Comparison of ENCODE assay signal across 8 cellular contexts in genomic region chr4:119470737-119471063, GRCh38.
DNase-seq lines count a peak whose midpoint lies in the region; ATAC-seq, FAIRE-seq and TF ChIP-seq lines count a peak whose summit lies in the region.
"Not testable (repeated sequence)": the region's sequence is repeated elsewhere in the genome, so short reads cannot be mapped to it uniquely, and the experiment has no call there.

No MANE protein-coding gene starts in this region.

- not testable (repeated sequence) for TF ChIP-seq EP300 in GM12878 (IDR thresholded peaks at IDR 0.05; ENCODE audit: borderline replicate concordance in 1 of 2, control insufficient read depth in 1 of 2, low read depth in 2 of 2, low read length in 2 of 2)

- not testable (repeated sequence) for H3K9me3 ChIP-seq in GM12878 (replicated peaks; ENCODE audit: control insufficient read depth, insufficient read depth, low read length)

- RAD21 ChIA-PET in GM12878 (lab: Charles Lee; ENCODE audit: unreplicated experiment): not testable (repeated sequence)

- not testable (repeated sequence) for H4K20me1 ChIP-seq in GM12878 (ENCODE audit: control insufficient read depth, insufficient read depth)

- H3K4me3 ChIP-seq in GM12878: not testable (repeated sequence)

- SMC1A ChIA-PET in GM12878 (lab: Charles Lee; ENCODE audit: uncharacterized antibody, unreplicated experiment): not testable (repeated sequence)

- POLR2A ChIA-PET in GM12878 (lab: Charles Lee): not testable (repeated sequence)

- in situ Hi-C loops in GM12878 (cut with MboI): not testable (repeated sequence)

- not testable (repeated sequence) for H3K27me3 ChIP-seq in GM12878 (replicated peaks in 1 of 2; ENCODE audit: control insufficient read depth in 2 of 2, insufficient read depth in 2 of 2, low read length in 1 of 2)

- CTCF ChIA-PET in GM12878 (lab: Yijun Ruan, JAX): not testable (repeated sequence)

- H3K4me2 ChIP-seq in GM12878 (ENCODE audit: control insufficient read depth, insufficient read depth): 0 out of 2 replicates have a peak overlapping the region, but pooled peaks have one; percentile 48

- H2AFZ ChIP-seq in GM12878 (ENCODE audit: control insufficient read depth, low read depth, low read length): not testable (repeated sequence)

- not testable (repeated sequence) for H3K9ac ChIP-seq in GM12878 (ENCODE audit: control insufficient read depth, insufficient read depth, low read length)

- peak overlapping the region; percentile 48; the same call in 1 of the 2 replicates for H3K27ac ChIP-seq in GM12878 (ENCODE audit: control insufficient read depth, insufficient read depth)

- TF ChIP-seq RAD21 in GM12878 (IDR thresholded peaks at IDR 0.05; ENCODE audit: insufficient read depth, low read depth, low read length): not testable (repeated sequence)

- not testable (repeated sequence) for H3K36me3 ChIP-seq in GM12878 (ENCODE audit: control insufficient read depth in 2 of 2, insufficient read depth in 2 of 2, low read length in 1 of 2)

- not testable (repeated sequence) for DNase-seq in GM12878 (ENCODE audit: low read depth, low spot score)

- intact Hi-C loops in GM12878 (cut with micrococcal nuclease; ENCODE audit: unreplicated experiment): not testable (repeated sequence)

- FAIRE-seq in GM12878 (lab: Jason Lieb, UNC): not testable (repeated sequence)

- TF ChIP-seq POLR2A in GM12878 (IDR thresholded peaks at IDR 0.05; ENCODE audit: low read depth, low read length): not testable (repeated sequence)

- ATAC-seq in GM18517 (IDR thresholded peaks at IDR 0.05; ENCODE audit: unreplicated experiment) (peak; percentile 43), GM19324 (IDR thresholded peaks at IDR 0.05; ENCODE audit: low FRiP score, unreplicated experiment) (peak; percentile 52), GM21423 (IDR thresholded peaks at IDR 0.05; ENCODE audit: unreplicated experiment) (peak; percentile 42), HG02571 (IDR thresholded peaks at IDR 0.05; ENCODE audit: unreplicated experiment) (peak; percentile 41), HG02885 (IDR thresholded peaks at IDR 0.05; ENCODE audit: poor library complexity, unreplicated experiment) (peak; percentile 64), HG03139 (IDR thresholded peaks at IDR 0.05; ENCODE audit: unreplicated experiment) (peak; percentile 46), HG03521 (IDR thresholded peaks at IDR 0.05; ENCODE audit: unreplicated experiment) (peak; percentile 44), GM12878 (peak; percentile 60)

- H3K79me2 ChIP-seq in GM12878 (ENCODE audit: control insufficient read depth, insufficient read depth, low read length): not testable (repeated sequence)

- BruUV-seq in GM12878 (replicated peaks; lab: Mats Ljungman, UMichigan): not testable (repeated sequence)

- H3K4me1 ChIP-seq in GM12878 (ENCODE audit: control insufficient read depth, insufficient read depth, low read length): not testable (repeated sequence)

- TF ChIP-seq CTCF in GM12878 (IDR thresholded peaks at IDR 0.05 in 2 of 3, conservative IDR thresholded peaks at IDR 0.05 in 1 of 3; ENCODE audit: control insufficient read depth in 2 of 3, extremely low read depth in 1 of 3, insufficient read depth in 1 of 3, low read depth in 3 of 3, low read length in 3 of 3): not testable (repeated sequence)
